In the genomic region with DNA sequence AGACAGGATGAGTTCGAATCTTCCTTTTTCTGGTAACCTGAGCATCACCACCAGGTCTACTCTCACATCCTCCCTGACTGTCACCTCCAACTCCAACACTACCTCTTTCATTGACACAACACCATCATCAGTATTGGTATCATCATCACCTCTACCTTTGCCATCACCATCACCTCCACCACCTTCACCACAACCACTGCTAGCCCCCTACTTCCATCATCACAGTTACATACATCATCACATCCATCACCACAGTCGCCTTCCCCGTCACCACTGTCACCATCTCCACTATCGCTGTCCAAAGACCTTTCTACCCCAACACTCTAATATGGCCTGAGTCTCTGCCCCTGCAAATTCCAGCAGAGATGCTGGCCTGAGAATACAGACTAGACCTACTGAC, we compare ENCODE assay signal across 1 cellular context.
TF ChIP-seq lines count a peak whose summit lies in the region.

No MANE protein-coding gene starts in this region.

TF ChIP-seq in IMR-90, 13 proteins besides CTCF, POLR2A, EP300 and RAD21:
- TF ChIP-seq CHD1 (IDR thresholded peaks at IDR 0.05; ENCODE audit: low read depth, low read length) (no peak), SMC3 (IDR thresholded peaks at IDR 0.05; ENCODE audit: low read depth, low read length) (no peak), FOS (IDR thresholded peaks at IDR 0.05; ENCODE audit: low read depth, low read length) (no peak), CEBPB (IDR thresholded peaks at IDR 0.05; ENCODE audit: low read depth, low read length) (no peak)
- TF ChIP-seq, protein P1, sequence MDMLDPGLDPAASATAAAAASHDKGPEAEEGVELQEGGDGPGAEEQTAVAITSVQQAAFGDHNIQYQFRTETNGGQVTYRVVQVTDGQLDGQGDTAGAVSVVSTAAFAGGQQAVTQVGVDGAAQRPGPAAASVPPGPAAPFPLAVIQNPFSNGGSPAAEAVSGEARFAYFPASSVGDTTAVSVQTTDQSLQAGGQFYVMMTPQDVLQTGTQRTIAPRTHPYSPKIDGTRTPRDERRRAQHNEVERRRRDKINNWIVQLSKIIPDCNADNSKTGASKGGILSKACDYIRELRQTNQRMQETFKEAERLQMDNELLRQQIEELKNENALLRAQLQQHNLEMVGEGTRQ (IDR thresholded peaks at IDR 0.05; ENCODE audit: low read depth, low read length) = no peak
